ENCODE assay signal across 8 cellular contexts in the genomic region with DNA sequence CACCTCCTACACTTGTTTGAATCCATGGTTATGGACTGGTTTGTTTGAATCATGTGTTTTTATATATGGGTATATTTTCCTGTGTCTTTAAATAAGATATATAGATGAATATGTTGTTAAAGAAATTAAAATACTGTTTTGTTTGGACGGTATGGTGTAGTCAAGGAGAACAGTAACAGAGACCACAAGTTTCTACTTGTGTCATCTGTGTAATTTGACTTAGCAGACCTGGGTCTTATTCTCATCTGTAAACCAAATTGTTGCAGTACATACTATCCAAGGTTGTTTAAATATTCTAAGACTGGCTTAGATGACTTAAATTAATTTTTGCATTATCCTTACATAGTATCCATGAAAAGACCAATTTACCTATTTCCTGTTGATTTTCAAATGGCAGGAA.
"Had no signal": no experiment of that assay in that cellular context is flagged by ENCODE, and none has a peak within 500 bp of the region (broad histone marks: within the 10 kb centered on the region; RNA-seq: fewer than 3 reads in every experiment).

No MANE protein-coding gene starts in this region.

- H3K27ac ChIP-seq: HL-60, KMS-11 had no signal

- H3K4me2 ChIP-seq: KMS-11 had no signal

- DNase-seq: IMR-90, KBM-7, KG1 had no signal

- H3K9ac ChIP-seq: KMS-11 had no signal

- FAIRE-seq: HepG2, HTR-8/SVneo, K562 had no signal

- ATAC-seq: HepG2, K562 had no signal

- H3K4me3 ChIP-seq: K562 had no signal
